8 cellular contexts compared by ENCODE assay signal in genomic region chr19:41928754-41929535, GRCh38. TPM values are rescaled to one million over a fixed set of nuclear protein-coding genes. Genes with fewer than 3 reads are reported as not detected.
DNase-seq lines count a peak whose midpoint lies in the region; ATAC-seq and TF ChIP-seq lines count a peak whose summit lies in the region.

No MANE protein-coding gene starts in this region.

- H3K4me1 ChIP-seq in mononuclear cell (ENCODE audit: insufficient read depth, low read length), result peaks cover 23% of the 10 kb centered on the region

- H3K36me3 Mint-ChIP-seq in activated naive CD8-positive, alpha-beta T cell treated with anti-CD3 and anti-CD28 coated beads, Interleukin-2, amount 10 ng/mL, durations not matched to agents 7 days and 5 days, result peaks cover 5% of the 10 kb centered on the region

- H3K4me3 Mint-ChIP-seq in activated naive CD8-positive, alpha-beta T cell treated with anti-CD3 and anti-CD28 coated beads, Interleukin-2, amount 10 ng/mL, durations not matched to agents 7 days and 5 days, result peak overlapping the region; percentile 81

- H3K27me3 ChIP-seq in mononuclear cell (ENCODE audit: insufficient read depth, low read length), result peaks cover 52% of the 10 kb centered on the region

- POLR2A ChIA-PET in activated naive CD8-positive, alpha-beta T cell treated with anti-CD3 and anti-CD28 coated beads, Interleukin-2, amount 10 ng/mL, durations not matched to agents 7 days and 5 days (lab: Charles Lee), result interaction anchor here (0.6 to 2.0 kb wide), 10 partner anchors 26 to 580 kb away, joined by 3 to 6 read pairs (median 4); partner anchors contain the start of gene RABAC1

- H3K4me3 ChIP-seq in AG09309 (ENCODE audit: control insufficient read depth, low read depth, low read length) (peak overlapping the region; percentile 22), mononuclear cell (ENCODE audit: low read length) (peak overlapping the region; percentile 39)

- H3K9me3 ChIP-seq in mononuclear cell (ENCODE audit: low read depth, low read length), result no peaks in the 10 kb centered on the region

- DNase-seq in AG09309 (ENCODE audit: low read depth), result no peak
- DNase-seq in HT-29 (ENCODE audit: low spot score), result peak; percentile 51
- DNase-seq in activated naive CD8-positive, alpha-beta T cell treated with anti-CD3 and anti-CD28 coated beads, Interleukin-2, amount 10 ng/mL, durations not matched to agents 7 days and 5 days, result no peak
- no peak for DNase-seq in KG1 (lab: John Stamatoyannopoulos, UW)
- DNase-seq in NCI-H187 (lab: John Stamatoyannopoulos, UW), result no peak
- no peak for DNase-seq in NCI-H1048 (lab: John Stamatoyannopoulos, UW)

- H3K4me1 Mint-ChIP-seq in activated naive CD8-positive, alpha-beta T cell treated with anti-CD3 and anti-CD28 coated beads, Interleukin-2, amount 10 ng/mL, durations not matched to agents 7 days and 5 days, result peaks cover 14% of the 10 kb centered on the region

- TF ChIP-seq CTCF in AG09309 (IDR thresholded peaks at IDR 0.05; ENCODE audit: control insufficient read depth, insufficient read depth, low read depth, low read length, missing control alignments), result no peak

- H3K9me3 Mint-ChIP-seq in activated naive CD8-positive, alpha-beta T cell treated with anti-CD3 and anti-CD28 coated beads, Interleukin-2, amount 10 ng/mL, durations not matched to agents 7 days and 5 days, result no peaks in the 10 kb centered on the region

- H3K27ac Mint-ChIP-seq in activated naive CD8-positive, alpha-beta T cell treated with anti-CD3 and anti-CD28 coated beads, Interleukin-2, amount 10 ng/mL, durations not matched to agents 7 days and 5 days, result peak overlapping the region; percentile 69

- ATAC-seq in activated naive CD8-positive, alpha-beta T cell treated with anti-CD3 and anti-CD28 coated beads, Interleukin-2, amount 10 ng/mL, durations not matched to agents 7 days and 5 days (ENCODE audit: low read depth), result peak; percentile 73
- no peak for ATAC-seq in GM21447 (IDR thresholded peaks at IDR 0.05; ENCODE audit: unreplicated experiment)

- peaks cover 9% of the 10 kb centered on the region for H3K27me3 Mint-ChIP-seq in activated naive CD8-positive, alpha-beta T cell treated with anti-CD3 and anti-CD28 coated beads, Interleukin-2, amount 10 ng/mL, durations not matched to agents 7 days and 5 days

RNA-seq across cellular contexts. Expression of gene ERFL, which starts 0.7 kb away (rescaled TPM):
- total RNA-seq in HT-29 (2014; rRNA removed; shearing (Covaris generic)), result 0.39 and 0.64 TPM in 2 replicates
- total RNA-seq in activated naive CD8-positive, alpha-beta T cell treated with anti-CD3 and anti-CD28 coated beads, Interleukin-2, amount 10 ng/mL, durations not matched to agents 7 days and 5 days, result 1 to 10 TPM; 4.3 to 4.5 TPM
- total RNA-seq in mononuclear cell, result 0.21 TPM

RNA-seq across cellular contexts. Expression of gene RABAC1, which starts 30.2 kb away (rescaled TPM):
- 232 and 234 TPM in 2 replicates for total RNA-seq in HT-29 (2014; rRNA removed; shearing (Covaris generic))
- 10 to 100 TPM; 85.3 to 87.3 TPM for total RNA-seq in activated naive CD8-positive, alpha-beta T cell treated with anti-CD3 and anti-CD28 coated beads, Interleukin-2, amount 10 ng/mL, durations not matched to agents 7 days and 5 days
- total RNA-seq in mononuclear cell, result 44.6 TPM

RNA-seq across cellular contexts. Expression of gene ARHGEF1, which starts 46.0 kb away (rescaled TPM):
- 189 and 199 TPM in 2 replicates for total RNA-seq in HT-29 (2014; rRNA removed; shearing (Covaris generic))
- total RNA-seq in activated naive CD8-positive, alpha-beta T cell treated with anti-CD3 and anti-CD28 coated beads, Interleukin-2, amount 10 ng/mL, durations not matched to agents 7 days and 5 days, result 100 to 1,000 TPM; 807 to 824 TPM
- 200 TPM for total RNA-seq in mononuclear cell

RNA-seq across cellular contexts. Expression of gene CD79A, which starts 51.9 kb away (rescaled TPM):
- total RNA-seq in HT-29 (2014; rRNA removed; shearing (Covaris generic)), result 0.81 and 1.4 TPM in 2 replicates
- total RNA-seq in activated naive CD8-positive, alpha-beta T cell treated with anti-CD3 and anti-CD28 coated beads, Interleukin-2, amount 10 ng/mL, durations not matched to agents 7 days and 5 days, result 10 to 100 TPM; 28.0 to 29.8 TPM
- total RNA-seq in mononuclear cell, result 47.3 TPM
